ENCODE assay signal across 10 cellular contexts in genomic region chr3:16504242-16504641, GRCh38. TPM values are rescaled to one million over a fixed set of nuclear protein-coding genes. Genes with fewer than 3 reads are reported as not detected.
DNase-seq lines count a peak whose midpoint lies in the region; ATAC-seq and TF ChIP-seq lines count a peak whose summit lies in the region.
"Had no signal": no experiment of that assay in that cellular context is flagged by ENCODE, and none has a peak within 500 bp of the region (broad histone marks: within the 10 kb centered on the region; RNA-seq: fewer than 3 reads in every experiment).

No MANE protein-coding gene starts in this region.

- peaks cover 21% of the 10 kb centered on the region for H3K36me3 Mint-ChIP-seq in central memory CD8-positive, alpha-beta T cell (ENCODE audit: insufficient read depth)

- peaks cover 76% of the 10 kb centered on the region for H3K4me1 Mint-ChIP-seq in central memory CD8-positive, alpha-beta T cell

- 97 to 100% methylated on average over 2 of the region's 2 CpGs for WGBS in GM23248 (ENCODE audit: low coverage in 1 of 2, low lambda C conversion rate in 2 of 2, missing lambda C conversion rate in 2 of 2), 2 experiments

- H3K27me3 Mint-ChIP-seq in central memory CD8-positive, alpha-beta T cell, result no peaks in the 10 kb centered on the region

- H3K9me2 ChIP-seq in GM23248 (ENCODE audit: insufficient read depth), result no peaks in the 10 kb centered on the region

- H3K4me3 Mint-ChIP-seq in central memory CD8-positive, alpha-beta T cell, result peak overlapping the region; percentile 1

- no peaks in the 10 kb centered on the region for H3F3A ChIP-seq in GM23248 (ENCODE audit: insufficient read depth)

- ATAC-seq in HG03175 (IDR thresholded peaks at IDR 0.05; ENCODE audit: unreplicated experiment), result peak; percentile 89
- no peak for ATAC-seq in central memory CD8-positive, alpha-beta T cell (replicated peaks; ENCODE audit: extremely low read depth, poor library complexity, severe bottlenecking)

- no peak overlapping the region for H3K9ac ChIP-seq in GM23248

- H3K4me3 ChIP-seq in GM23248, result no peak overlapping the region
- H3K4me3 ChIP-seq: heart left ventricle had no signal

- H2AFZ ChIP-seq in GM23248, result no peak overlapping the region

- DNase-seq in GM10266 (ENCODE audit: extremely low spot score) (peak; percentile 58), GM20000 (ENCODE audit: low spot score) (peak; percentile 60), HPDE6-E6E7 (ENCODE audit: extremely low spot score) (no peak), NCI-H2227 treated with DMSO at 0.1 percent for 48 hours (lab: John Stamatoyannopoulos, UW) (no peak), NCI-H524 (lab: John Stamatoyannopoulos, UW) (no peak), GM23248 (no peak)
- DNase-seq in central memory CD8-positive, alpha-beta T cell (ENCODE audit: low spot score in 2 of 2), result no peak
- DNase-seq: heart left ventricle, retina had no signal

- H3K27ac ChIP-seq in GM23248, result no peak overlapping the region

- peaks cover 8% of the 10 kb centered on the region for H4K20me1 ChIP-seq in GM23248 (ENCODE audit: insufficient read depth)

- no peaks in the 10 kb centered on the region for H3K9me3 Mint-ChIP-seq in central memory CD8-positive, alpha-beta T cell

- no peaks in the 10 kb centered on the region for H3K9me3 ChIP-seq in GM23248 (ENCODE audit: low read depth)
- H3K9me3 ChIP-seq: heart left ventricle had no signal

- 0 out of 2 replicates have a peak, but pooled peaks cover 5% of the 10 kb centered on the region for H3K36me3 ChIP-seq in GM23248 (ENCODE audit: low read depth)

- H3K4me2 ChIP-seq in GM23248 (ENCODE audit: unreplicated experiment), result no peak overlapping the region

- peaks cover 100% of the 10 kb centered on the region for H3K79me2 ChIP-seq in GM23248 (ENCODE audit: insufficient read depth)

- H3K4me1 ChIP-seq in GM23248 (ENCODE audit: insufficient read depth), result 0 out of 2 replicates have a peak, but pooled peaks cover 6% of the 10 kb centered on the region

- in situ Hi-C loops in GM23248 (cut with MboI), result no loop called here

- no peak for TF ChIP-seq CTCF in GM10266 (IDR thresholded peaks at IDR 0.05; ENCODE audit: control insufficient read depth, insufficient read depth, low read depth, missing control alignments)
- TF ChIP-seq CTCF in GM20000 (IDR thresholded peaks at IDR 0.05; ENCODE audit: extremely low read depth, missing control alignments), result no peak

- H3K27ac Mint-ChIP-seq in central memory CD8-positive, alpha-beta T cell (ENCODE audit: low read depth), result peak overlapping the region; percentile 16

- no peaks in the 10 kb centered on the region for H3K27me3 ChIP-seq in GM23248 (replicated peaks; ENCODE audit: insufficient read depth)
- H3K27me3 ChIP-seq: heart left ventricle had no signal

RNA-seq across cellular contexts. Expression of gene RFTN1, which starts 9.3 kb away (rescaled TPM):
- 62.3 and 77.7 TPM in 2 replicates for total RNA-seq in GM23248 (2014; rRNA removed; shearing (Covaris generic))
- polyA plus RNA-seq in GM23248 (2016; fragmentation: Nextera tagmentation; extraction: Ambion mirVana), result 42.9 and 43.1 TPM in 2 replicates

Comparison
In these comparisons a context has a peak if more than half of its experiments do, and no peak if none do; other contexts are left out.
1. DNase-seq: peak in GM10266 (single experiment) and GM20000 (single experiment); none in central memory CD8-positive, alpha-beta T cell (0 of 2), HPDE6-E6E7 (single experiment), NCI-H2227 treated with DMSO at 0.1 percent for 48 hours (single experiment), NCI-H524 (0 of 2) and GM23248 (single experiment).